ENCODE assay signal across 8 cellular contexts in genomic region chr19:47131826-47132521, GRCh38. TPM values are rescaled to one million over a fixed set of nuclear protein-coding genes. Genes with fewer than 3 reads are reported as not detected.
A peak's percentile ranks its signal among the peaks of the same experiment; 100 is the strongest.
DNase-seq lines count a peak whose midpoint lies in the region; TF ChIP-seq lines count a peak whose summit lies in the region.
"Not testable (repeated sequence)": the region's sequence is repeated elsewhere in the genome, so short reads cannot be mapped to it uniquely, and the experiment has no call there.

No MANE protein-coding gene starts in this region.

- DNase-seq in AG04450 (ENCODE audit: low read depth, low spot score); activated CD4-positive, alpha-beta memory T cell treated with anti-CD3 and anti-CD28 coated beads, Interleukin-2, amount 10 ng/mL, durations not matched to agents 7 days and 5 days; mammary epithelial cell; glutamatergic neuron: not testable (repeated sequence)
- DNase-seq in HAP-1 (ENCODE audit: low spot score in 2 of 2): peak in 1 of 2 experiments; percentile 56

- H3K9ac ChIP-seq in OCI-LY1 (ENCODE audit: low read length) (peak overlapping the region; percentile 84), mammary epithelial cell (ENCODE audit: insufficient read depth, low read length) (peak overlapping the region; percentile 95), muscle layer of colon (ENCODE audit: low read length) (peak overlapping the region; percentile 94), skeletal muscle tissue (ENCODE audit: low read depth in 1 of 3, low read length in 3 of 3) (peak overlapping the region in 2 of 3 donors; percentile 84 to 86)

- POLR2A ChIA-PET in AG04450 (lab: Yijun Ruan, JAX): interaction anchor here (0.7 to 2.4 kb wide), 7 partner anchors 19 to 142 kb away, joined by 3 to 20 read pairs (median 6); partner anchors contain the start of genes CCDC9 and ZC3H4
- POLR2A ChIA-PET in activated CD4-positive, alpha-beta memory T cell treated with anti-CD3 and anti-CD28 coated beads, Interleukin-2, amount 10 ng/mL, durations not matched to agents 7 days and 5 days (lab: Charles Lee): interaction anchor here (0.7 to 4.7 kb wide), 25 partner anchors 10 to 531 kb away, joined by 3 to 88 read pairs (median 4); partner anchors contain the start of genes CALM3, CCDC9, INAFM1 and TMEM160

- CTCF ChIA-PET in AG04450 (lab: Charles Lee) (interaction anchor here (0.6 to 2.4 kb wide), 14 partner anchors 8 to 119 kb away, joined by 3 to 14 read pairs (median 4); no protein-coding TSS in a partner anchor), mammary epithelial cell (lab: Charles Lee; ENCODE audit: low non-redundant PET) (interaction anchor here (0.6 to 0.7 kb wide), 2 partner anchors 25 to 146 kb away, joined by 5 to 19 read pairs; no protein-coding TSS in a partner anchor)
- CTCF ChIA-PET in activated CD4-positive, alpha-beta memory T cell treated with anti-CD3 and anti-CD28 coated beads, Interleukin-2, amount 10 ng/mL, durations not matched to agents 7 days and 5 days (lab: Charles Lee): interaction anchor here (0.5 to 4.0 kb wide), 26 partner anchors 8 to 347 kb away, joined by 3 to 36 read pairs (median 6); partner anchors contain the start of gene ZC3H4

- H3K4me3 Mint-ChIP-seq in activated CD4-positive, alpha-beta memory T cell treated with anti-CD3 and anti-CD28 coated beads, Interleukin-2, amount 10 ng/mL, durations not matched to agents 7 days and 5 days: peak overlapping the region; percentile 97
- peak overlapping the region; percentile 100 for H3K4me3 Mint-ChIP-seq in glutamatergic neuron (ENCODE audit: unreplicated experiment)

- dilution Hi-C loops in mammary epithelial cell (cut with HindIII; ENCODE audit: low sequenced_read_pairs): not testable (repeated sequence)

- H3K36me3 ChIP-seq in HAP-1 (replicated peaks) (peaks cover 30% of the 10 kb centered on the region), OCI-LY1 (ENCODE audit: insufficient read depth, low read length) (peaks cover 38% of the 10 kb centered on the region)
- not testable (repeated sequence) for H3K36me3 ChIP-seq in mammary epithelial cell (ENCODE audit: insufficient read depth, low read length); muscle layer of colon (ENCODE audit: insufficient read depth, low read length); skeletal muscle tissue (ENCODE audit: control insufficient read depth in 3 of 3, insufficient read depth in 3 of 3, low read length in 3 of 3)

- BruUV-seq in mammary epithelial cell (replicated peaks; lab: Mats Ljungman, UMichigan): not testable (repeated sequence)

- H3K9me2 ChIP-seq in OCI-LY1 (ENCODE audit: low read depth, low read length): not testable (repeated sequence)

- peaks cover 53% of the 10 kb centered on the region for H3K4me1 Mint-ChIP-seq in activated CD4-positive, alpha-beta memory T cell treated with anti-CD3 and anti-CD28 coated beads, Interleukin-2, amount 10 ng/mL, durations not matched to agents 7 days and 5 days
- peaks cover 11% of the 10 kb centered on the region for H3K4me1 Mint-ChIP-seq in glutamatergic neuron (ENCODE audit: low read depth, unreplicated experiment)

- in situ Hi-C loops in HAP-1 (cut with MboI; ENCODE audit: low sequenced_read_pairs): not testable (repeated sequence)
- in situ Hi-C loops in mammary epithelial cell (cut with MboI; ENCODE audit: low sequenced_read_pairs in 2 of 2): loop anchor here in 1 of 2 donors (5.0 to 25.0 kb wide), 2 partner anchors 110 to 270 kb away; partner anchors contain the start of genes AP2S1 and ARHGAP35

- intact Hi-C loops in mammary epithelial cell (cut with micrococcal nuclease): not testable (repeated sequence)

- H3K4me1 ChIP-seq in HAP-1 (peaks cover 28% of the 10 kb centered on the region), OCI-LY1 (ENCODE audit: insufficient read depth, low read length, severe bottlenecking) (peaks cover 32% of the 10 kb centered on the region), muscle layer of colon (ENCODE audit: insufficient read depth, low read length) (peaks cover 32% of the 10 kb centered on the region), skeletal muscle tissue (ENCODE audit: control insufficient read depth in 3 of 3, insufficient read depth in 3 of 3, low read length in 3 of 3) (peaks cover 6 to 12% (median 12%) of the 10 kb centered on the region in 3 donors)
- not testable (repeated sequence) for H3K4me1 ChIP-seq in mammary epithelial cell (ENCODE audit: insufficient read depth, low read length)

- H3K4me3 ChIP-seq in AG04450 (ENCODE audit: low read depth, low read length): peak overlapping the region; percentile 92
- H3K4me3 ChIP-seq in HAP-1: peak overlapping the region; percentile 95
- peak overlapping the region; percentile 88 for H3K4me3 ChIP-seq in OCI-LY1 (ENCODE audit: low read depth, low read length, poor library complexity, severe bottlenecking)
- H3K4me3 ChIP-seq in mammary epithelial cell (replicated peaks in 1 of 3; ENCODE audit: insufficient read depth in 1 of 3, low read depth in 2 of 3, low read length in 3 of 3): peak overlapping the region; percentile 71 to 98 (median 82)
- peak overlapping the region in 1 of 2 donors; percentile 97 for H3K4me3 ChIP-seq in muscle layer of colon (ENCODE audit: low read depth in 1 of 2, low read length in 2 of 2)
- not testable (repeated sequence) for H3K4me3 ChIP-seq in skeletal muscle tissue (ENCODE audit: low read length in 3 of 3)

- H3K4me2 ChIP-seq in OCI-LY1 (ENCODE audit: low read length): peak overlapping the region; percentile 72
- peak overlapping the region; percentile 65 for H3K4me2 ChIP-seq in mammary epithelial cell (ENCODE audit: insufficient read depth, low read depth, low read length)

- not testable (repeated sequence) for H3K27me3 ChIP-seq in AG04450 (ENCODE audit: control insufficient read depth, insufficient read depth, low read length); HAP-1 (ENCODE audit: low read depth); OCI-LY1 (ENCODE audit: insufficient read depth, low read length); mammary epithelial cell (ENCODE audit: insufficient read depth, low read length); muscle layer of colon (ENCODE audit: control insufficient read depth in 1 of 2, insufficient read depth in 2 of 2, low read length in 2 of 2); skeletal muscle tissue (ENCODE audit: control insufficient read depth in 3 of 3, insufficient read depth in 3 of 3, low read length in 3 of 3)

- not testable (repeated sequence) for H4K20me1 ChIP-seq in OCI-LY1 (ENCODE audit: insufficient read depth, low read length); mammary epithelial cell (ENCODE audit: insufficient read depth, low read length)

- H3K9me3 Mint-ChIP-seq in activated CD4-positive, alpha-beta memory T cell treated with anti-CD3 and anti-CD28 coated beads, Interleukin-2, amount 10 ng/mL, durations not matched to agents 7 days and 5 days: not testable (repeated sequence)
- peaks cover 10% of the 10 kb centered on the region for H3K9me3 Mint-ChIP-seq in glutamatergic neuron (ENCODE audit: unreplicated experiment)

- H3K79me2 ChIP-seq in OCI-LY1 (ENCODE audit: insufficient read depth, low read length) (peaks cover 62% of the 10 kb centered on the region), mammary epithelial cell (ENCODE audit: insufficient read depth, low read length) (peaks cover 63% of the 10 kb centered on the region)

- 48% methylated on average over 11 of the region's 23 CpGs for WGBS in mammary epithelial cell (ENCODE audit: low coverage, missing lambda C conversion rate)

- H3K27me3 Mint-ChIP-seq in activated CD4-positive, alpha-beta memory T cell treated with anti-CD3 and anti-CD28 coated beads, Interleukin-2, amount 10 ng/mL, durations not matched to agents 7 days and 5 days: not testable (repeated sequence)
- H3K27me3 Mint-ChIP-seq in glutamatergic neuron (ENCODE audit: unreplicated experiment): peaks cover 16% of the 10 kb centered on the region

- not testable (repeated sequence) for H3K27ac ChIP-seq in AG04450 (ENCODE audit: low read depth, low read length); muscle layer of colon (ENCODE audit: low read depth, low read length); skeletal muscle tissue (ENCODE audit: low read depth, low read length)
- H3K27ac ChIP-seq in OCI-LY1 (ENCODE audit: low read depth, low read length, poor library complexity, severe bottlenecking) (peak overlapping the region; percentile 64), mammary epithelial cell (ENCODE audit: insufficient read depth, low read depth, low read length) (peak overlapping the region; percentile 81)

- not testable (repeated sequence) for H3F3A ChIP-seq in OCI-LY1 (ENCODE audit: insufficient read depth, low read length)

- TF ChIP-seq CTCF in AG04450 (IDR thresholded peaks at IDR 0.05; ENCODE audit: low read depth, low read length); OCI-LY1 (IDR thresholded peaks at IDR 0.05; ENCODE audit: low read length); mammary epithelial cell (conservative IDR thresholded peaks at IDR 0.05 in 1 of 2, IDR thresholded peaks at IDR 0.05 in 1 of 2; ENCODE audit: extremely low read depth in 1 of 2, insufficient read depth in 1 of 2, low read depth in 1 of 2, low read length in 2 of 2); glutamatergic neuron (IDR thresholded peaks at IDR 0.05; ENCODE audit: partially characterized antibody, unreplicated experiment): not testable (repeated sequence)

- H3K27ac Mint-ChIP-seq in activated CD4-positive, alpha-beta memory T cell treated with anti-CD3 and anti-CD28 coated beads, Interleukin-2, amount 10 ng/mL, durations not matched to agents 7 days and 5 days: peak overlapping the region; percentile 90
- not testable (repeated sequence) for H3K27ac Mint-ChIP-seq in glutamatergic neuron (ENCODE audit: unreplicated experiment)

- peaks cover 50% of the 10 kb centered on the region for H3K36me3 Mint-ChIP-seq in activated CD4-positive, alpha-beta memory T cell treated with anti-CD3 and anti-CD28 coated beads, Interleukin-2, amount 10 ng/mL, durations not matched to agents 7 days and 5 days (ENCODE audit: low read depth)
- H3K36me3 Mint-ChIP-seq in glutamatergic neuron (ENCODE audit: unreplicated experiment): not testable (repeated sequence)

- not testable (repeated sequence) for H3K9me3 ChIP-seq in AG04450 (ENCODE audit: control insufficient read depth, insufficient read depth, low read length); HAP-1; OCI-LY1 (ENCODE audit: low read length); mammary epithelial cell (replicated peaks; ENCODE audit: insufficient read depth, low read length); muscle layer of colon (ENCODE audit: low read length); skeletal muscle tissue (ENCODE audit: control insufficient read depth in 3 of 3, low read length in 3 of 3)

- not testable (repeated sequence) for H2AFZ ChIP-seq in OCI-LY1 (ENCODE audit: low read length); mammary epithelial cell (ENCODE audit: low read depth, low read length)

RNA-seq across cellular contexts. Expression of gene SAE1, which starts 1.3 kb away (rescaled TPM):
- 142 and 165 TPM in 2 replicates for polyA plus RNA-seq in AG04450 (2011; rRNA removed)
- 62.8 and 63.5 TPM in 2 replicates for polyA minus RNA-seq in AG04450 (2011; rRNA and poly(A)+ RNA removed)
- total RNA-seq in activated CD4-positive, alpha-beta memory T cell treated with anti-CD3 and anti-CD28 coated beads, Interleukin-2, amount 10 ng/mL, durations not matched to agents 7 days and 5 days: 100 to 1,000 TPM; 150 TPM
- total RNA-seq in mammary epithelial cell: 100 to 1,000 TPM in 1 of 2 donors, 10 to 100 TPM in 1; 62.0 to 106 TPM
- 107 TPM for polyA plus RNA-seq in mammary epithelial cell
- polyA minus RNA-seq in mammary epithelial cell: 52.1 TPM
- 79.9 TPM for total RNA-seq in glutamatergic neuron (ENCODE audit: unreplicated experiment)
- total RNA-seq in skeletal muscle tissue: 71.0 TPM

RNA-seq across cellular contexts. Expression of gene ZC3H4, which starts 18.4 kb away (rescaled TPM):
- polyA plus RNA-seq in AG04450 (2011; rRNA removed): 4.9 and 7.3 TPM in 2 replicates
- polyA minus RNA-seq in AG04450 (2011; rRNA and poly(A)+ RNA removed): 12.7 and 15.9 TPM in 2 replicates
- 100 to 1,000 TPM in 1 of 2 experiments, 10 to 100 TPM in 1; 98.3 to 104 TPM for total RNA-seq in activated CD4-positive, alpha-beta memory T cell treated with anti-CD3 and anti-CD28 coated beads, Interleukin-2, amount 10 ng/mL, durations not matched to agents 7 days and 5 days
- total RNA-seq in mammary epithelial cell: 10 to 100 TPM; 13.8 to 57.8 TPM
- 10.0 TPM for polyA plus RNA-seq in mammary epithelial cell
- polyA minus RNA-seq in mammary epithelial cell: 36.8 TPM
- total RNA-seq in glutamatergic neuron (ENCODE audit: unreplicated experiment): 50.3 TPM
- 14.6 TPM for total RNA-seq in skeletal muscle tissue
